In the genomic region with DNA sequence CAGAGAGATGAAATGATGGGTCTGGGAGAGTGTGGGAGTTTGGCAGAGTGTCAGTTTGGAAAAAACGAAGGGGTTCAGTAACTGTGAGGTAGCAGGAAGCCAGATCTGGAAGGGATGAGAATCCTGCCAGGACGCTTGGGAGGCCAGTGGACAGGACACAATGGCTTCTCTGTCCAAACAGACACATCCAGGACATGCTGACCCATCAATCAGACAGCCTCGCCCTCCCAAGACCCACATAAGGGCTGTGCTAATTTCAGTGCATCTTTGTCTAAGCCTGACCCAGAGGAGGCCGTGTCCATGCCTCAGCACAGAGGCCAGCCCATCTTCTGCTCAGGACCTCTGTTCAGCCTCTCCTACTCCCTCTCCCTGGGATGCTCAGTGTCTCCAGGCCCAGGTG, we compare ENCODE assay signal across 23 cellular contexts.
"Had no signal": no experiment of that assay in that cellular context is flagged by ENCODE, and none has a peak within 500 bp of the region (broad histone marks: within the 10 kb centered on the region; RNA-seq: fewer than 3 reads in every experiment).

No MANE protein-coding gene starts in this region.

- DNase-seq: activated CD4-positive, alpha-beta T cell treated with anti-CD3 and anti-CD28 coated beads for 4 hours; activated CD4-positive, alpha-beta T cell treated with anti-CD3 and anti-CD28 coated beads, Interleukin-2, amount 50 U/mL, for 48 hours; activated CD4-positive, CD25-positive, alpha-beta regulatory T cell; activated effector memory CD4-positive, alpha-beta T cell treated with Interleukin-2 at 50 U/mL for 16 hours; activated naive CD4-positive, alpha-beta T cell treated with anti-CD3 and anti-CD28 coated beads for 36 hours; activated naive CD8-positive, alpha-beta T cell treated with anti-CD3 and anti-CD28 coated beads, Interleukin-2, amount 10 ng/mL, durations not matched to agents 7 days and 5 days; activated T-cell treated with anti-CD3 and anti-CD28 coated beads, Interleukin-2, amount 50 U/mL, for 72 hours; amniotic stem cell; colonic mucosa; endodermal cell; heart right ventricle; left colon; mesendoderm; mucosa of descending colon; naive B cell; right cardiac atrium; stimulated activated CD4-positive, alpha-beta T cell treated with anti-CD3 and anti-CD28 coated beads, Interleukin-4, amount 100 ng/mL, for 24 hours; stimulated activated naive CD4-positive, alpha-beta T cell treated with Interleukin-2 at 50 U/mL for 16 hours; T-helper 17 cell; thyroid gland had no signal

- H3K27ac Mint-ChIP-seq: activated naive CD4-positive, alpha-beta T cell treated with anti-CD3 and anti-CD28 coated beads for 36 hours; activated naive CD8-positive, alpha-beta T cell treated with anti-CD3 and anti-CD28 coated beads, Interleukin-2, amount 10 ng/mL, durations not matched to agents 7 days and 5 days; activated T-cell treated with anti-CD3 and anti-CD28 coated beads, Interleukin-2, amount 50 U/mL, for 72 hours; endodermal cell; naive B cell; T-helper 17 cell had no signal

- H3K4me1 Mint-ChIP-seq: naive B cell had no signal

- H3K27ac ChIP-seq: breast epithelium, colonic mucosa, gastroesophageal sphincter, heart right ventricle, prostate gland, thyroid gland had no signal

- H3K9me3 Mint-ChIP-seq: activated naive CD4-positive, alpha-beta T cell treated with anti-CD3 and anti-CD28 coated beads for 36 hours; activated naive CD8-positive, alpha-beta T cell treated with anti-CD3 and anti-CD28 coated beads, Interleukin-2, amount 10 ng/mL, durations not matched to agents 7 days and 5 days; activated T-cell treated with anti-CD3 and anti-CD28 coated beads, Interleukin-2, amount 50 U/mL, for 72 hours; endodermal cell had no signal

- ATAC-seq: activated T-cell treated with anti-CD3 and anti-CD28 coated beads, Interleukin-2, amount 50 U/mL, for 72 hours; gastroesophageal sphincter; heart right ventricle; left colon; mucosa of descending colon; right cardiac atrium; T-helper 17 cell had no signal

- H3K27me3 ChIP-seq: breast epithelium, colonic mucosa, thyroid gland had no signal

- H3K4me1 ChIP-seq: breast epithelium, colonic mucosa, gastroesophageal sphincter, heart right ventricle, prostate gland, thyroid gland had no signal

- H3K36me3 Mint-ChIP-seq: activated naive CD8-positive, alpha-beta T cell treated with anti-CD3 and anti-CD28 coated beads, Interleukin-2, amount 10 ng/mL, durations not matched to agents 7 days and 5 days; naive B cell had no signal

- H3K36me3 ChIP-seq: breast epithelium, colonic mucosa, gastroesophageal sphincter, heart right ventricle, prostate gland, thyroid gland had no signal

- H3K4me3 Mint-ChIP-seq: activated naive CD4-positive, alpha-beta T cell treated with anti-CD3 and anti-CD28 coated beads for 36 hours; activated naive CD8-positive, alpha-beta T cell treated with anti-CD3 and anti-CD28 coated beads, Interleukin-2, amount 10 ng/mL, durations not matched to agents 7 days and 5 days; activated T-cell treated with anti-CD3 and anti-CD28 coated beads, Interleukin-2, amount 50 U/mL, for 72 hours; endodermal cell; naive B cell; T-helper 17 cell had no signal

- H3K4me3 ChIP-seq: breast epithelium, colonic mucosa, gastroesophageal sphincter, heart right ventricle, mucosa of descending colon, prostate gland, thyroid gland had no signal

- H3K9me3 ChIP-seq: breast epithelium, colonic mucosa, gastroesophageal sphincter, heart right ventricle, mucosa of descending colon, prostate gland, thyroid gland had no signal
